ENCODE assay signal across 1 cellular context in the genomic region with DNA sequence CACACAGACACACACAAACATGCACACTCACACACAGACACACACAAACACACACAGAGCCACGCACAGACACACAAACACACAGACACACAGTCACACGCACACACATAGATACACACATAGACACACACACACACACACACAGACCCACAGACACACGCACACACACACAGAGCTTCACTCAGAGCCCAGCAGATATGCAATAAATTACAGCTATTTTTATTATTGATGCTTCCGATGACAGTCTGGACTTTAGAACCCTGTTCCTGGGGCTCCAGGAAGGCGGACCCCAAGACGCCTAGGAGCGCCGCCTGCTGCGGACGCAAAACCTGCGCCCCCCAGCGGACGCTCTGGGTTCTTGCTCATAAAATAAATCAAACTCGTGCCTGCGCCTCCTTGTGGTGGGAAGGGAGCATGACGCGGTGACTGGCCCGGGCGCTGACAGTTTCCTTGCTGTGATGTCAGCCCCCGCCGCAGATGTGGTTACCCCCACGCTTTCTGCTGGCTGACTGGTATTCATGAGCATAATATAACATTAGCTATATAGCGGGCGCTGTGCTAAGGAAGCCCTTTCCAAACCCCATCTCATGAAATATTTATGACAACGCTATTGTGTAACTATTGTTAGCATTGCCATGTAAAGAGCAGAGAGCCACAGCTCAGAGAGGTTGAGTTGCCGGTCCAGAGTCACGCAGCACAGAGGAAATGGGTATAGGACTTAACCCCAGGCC.
TF ChIP-seq lines count a peak whose summit lies in the region.

No MANE protein-coding gene starts in this region.

TF ChIP-seq in K562, 482 proteins besides CTCF, POLR2A, EP300 and RAD21 (continued from another document and continues in another):
- TF ChIP-seq, protein P1, sequence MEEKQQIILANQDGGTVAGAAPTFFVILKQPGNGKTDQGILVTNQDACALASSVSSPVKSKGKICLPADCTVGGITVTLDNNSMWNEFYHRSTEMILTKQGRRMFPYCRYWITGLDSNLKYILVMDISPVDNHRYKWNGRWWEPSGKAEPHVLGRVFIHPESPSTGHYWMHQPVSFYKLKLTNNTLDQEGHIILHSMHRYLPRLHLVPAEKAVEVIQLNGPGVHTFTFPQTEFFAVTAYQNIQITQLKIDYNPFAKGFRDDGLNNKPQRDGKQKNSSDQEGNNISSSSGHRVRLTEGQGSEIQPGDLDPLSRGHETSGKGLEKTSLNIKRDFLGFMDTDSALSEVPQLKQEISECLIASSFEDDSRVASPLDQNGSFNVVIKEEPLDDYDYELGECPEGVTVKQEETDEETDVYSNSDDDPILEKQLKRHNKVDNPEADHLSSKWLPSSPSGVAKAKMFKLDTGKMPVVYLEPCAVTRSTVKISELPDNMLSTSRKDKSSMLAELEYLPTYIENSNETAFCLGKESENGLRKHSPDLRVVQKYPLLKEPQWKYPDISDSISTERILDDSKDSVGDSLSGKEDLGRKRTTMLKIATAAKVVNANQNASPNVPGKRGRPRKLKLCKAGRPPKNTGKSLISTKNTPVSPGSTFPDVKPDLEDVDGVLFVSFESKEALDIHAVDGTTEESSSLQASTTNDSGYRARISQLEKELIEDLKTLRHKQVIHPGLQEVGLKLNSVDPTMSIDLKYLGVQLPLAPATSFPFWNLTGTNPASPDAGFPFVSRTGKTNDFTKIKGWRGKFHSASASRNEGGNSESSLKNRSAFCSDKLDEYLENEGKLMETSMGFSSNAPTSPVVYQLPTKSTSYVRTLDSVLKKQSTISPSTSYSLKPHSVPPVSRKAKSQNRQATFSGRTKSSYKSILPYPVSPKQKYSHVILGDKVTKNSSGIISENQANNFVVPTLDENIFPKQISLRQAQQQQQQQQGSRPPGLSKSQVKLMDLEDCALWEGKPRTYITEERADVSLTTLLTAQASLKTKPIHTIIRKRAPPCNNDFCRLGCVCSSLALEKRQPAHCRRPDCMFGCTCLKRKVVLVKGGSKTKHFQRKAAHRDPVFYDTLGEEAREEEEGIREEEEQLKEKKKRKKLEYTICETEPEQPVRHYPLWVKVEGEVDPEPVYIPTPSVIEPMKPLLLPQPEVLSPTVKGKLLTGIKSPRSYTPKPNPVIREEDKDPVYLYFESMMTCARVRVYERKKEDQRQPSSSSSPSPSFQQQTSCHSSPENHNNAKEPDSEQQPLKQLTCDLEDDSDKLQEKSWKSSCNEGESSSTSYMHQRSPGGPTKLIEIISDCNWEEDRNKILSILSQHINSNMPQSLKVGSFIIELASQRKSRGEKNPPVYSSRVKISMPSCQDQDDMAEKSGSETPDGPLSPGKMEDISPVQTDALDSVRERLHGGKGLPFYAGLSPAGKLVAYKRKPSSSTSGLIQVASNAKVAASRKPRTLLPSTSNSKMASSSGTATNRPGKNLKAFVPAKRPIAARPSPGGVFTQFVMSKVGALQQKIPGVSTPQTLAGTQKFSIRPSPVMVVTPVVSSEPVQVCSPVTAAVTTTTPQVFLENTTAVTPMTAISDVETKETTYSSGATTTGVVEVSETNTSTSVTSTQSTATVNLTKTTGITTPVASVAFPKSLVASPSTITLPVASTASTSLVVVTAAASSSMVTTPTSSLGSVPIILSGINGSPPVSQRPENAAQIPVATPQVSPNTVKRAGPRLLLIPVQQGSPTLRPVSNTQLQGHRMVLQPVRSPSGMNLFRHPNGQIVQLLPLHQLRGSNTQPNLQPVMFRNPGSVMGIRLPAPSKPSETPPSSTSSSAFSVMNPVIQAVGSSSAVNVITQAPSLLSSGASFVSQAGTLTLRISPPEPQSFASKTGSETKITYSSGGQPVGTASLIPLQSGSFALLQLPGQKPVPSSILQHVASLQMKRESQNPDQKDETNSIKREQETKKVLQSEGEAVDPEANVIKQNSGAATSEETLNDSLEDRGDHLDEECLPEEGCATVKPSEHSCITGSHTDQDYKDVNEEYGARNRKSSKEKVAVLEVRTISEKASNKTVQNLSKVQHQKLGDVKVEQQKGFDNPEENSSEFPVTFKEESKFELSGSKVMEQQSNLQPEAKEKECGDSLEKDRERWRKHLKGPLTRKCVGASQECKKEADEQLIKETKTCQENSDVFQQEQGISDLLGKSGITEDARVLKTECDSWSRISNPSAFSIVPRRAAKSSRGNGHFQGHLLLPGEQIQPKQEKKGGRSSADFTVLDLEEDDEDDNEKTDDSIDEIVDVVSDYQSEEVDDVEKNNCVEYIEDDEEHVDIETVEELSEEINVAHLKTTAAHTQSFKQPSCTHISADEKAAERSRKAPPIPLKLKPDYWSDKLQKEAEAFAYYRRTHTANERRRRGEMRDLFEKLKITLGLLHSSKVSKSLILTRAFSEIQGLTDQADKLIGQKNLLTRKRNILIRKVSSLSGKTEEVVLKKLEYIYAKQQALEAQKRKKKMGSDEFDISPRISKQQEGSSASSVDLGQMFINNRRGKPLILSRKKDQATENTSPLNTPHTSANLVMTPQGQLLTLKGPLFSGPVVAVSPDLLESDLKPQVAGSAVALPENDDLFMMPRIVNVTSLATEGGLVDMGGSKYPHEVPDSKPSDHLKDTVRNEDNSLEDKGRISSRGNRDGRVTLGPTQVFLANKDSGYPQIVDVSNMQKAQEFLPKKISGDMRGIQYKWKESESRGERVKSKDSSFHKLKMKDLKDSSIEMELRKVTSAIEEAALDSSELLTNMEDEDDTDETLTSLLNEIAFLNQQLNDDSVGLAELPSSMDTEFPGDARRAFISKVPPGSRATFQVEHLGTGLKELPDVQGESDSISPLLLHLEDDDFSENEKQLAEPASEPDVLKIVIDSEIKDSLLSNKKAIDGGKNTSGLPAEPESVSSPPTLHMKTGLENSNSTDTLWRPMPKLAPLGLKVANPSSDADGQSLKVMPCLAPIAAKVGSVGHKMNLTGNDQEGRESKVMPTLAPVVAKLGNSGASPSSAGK (IDR thresholded peaks at IDR 0.05), result peak; percentile 23; the same call in 1 of the 2 replicates
- TF ChIP-seq, protein P2, sequence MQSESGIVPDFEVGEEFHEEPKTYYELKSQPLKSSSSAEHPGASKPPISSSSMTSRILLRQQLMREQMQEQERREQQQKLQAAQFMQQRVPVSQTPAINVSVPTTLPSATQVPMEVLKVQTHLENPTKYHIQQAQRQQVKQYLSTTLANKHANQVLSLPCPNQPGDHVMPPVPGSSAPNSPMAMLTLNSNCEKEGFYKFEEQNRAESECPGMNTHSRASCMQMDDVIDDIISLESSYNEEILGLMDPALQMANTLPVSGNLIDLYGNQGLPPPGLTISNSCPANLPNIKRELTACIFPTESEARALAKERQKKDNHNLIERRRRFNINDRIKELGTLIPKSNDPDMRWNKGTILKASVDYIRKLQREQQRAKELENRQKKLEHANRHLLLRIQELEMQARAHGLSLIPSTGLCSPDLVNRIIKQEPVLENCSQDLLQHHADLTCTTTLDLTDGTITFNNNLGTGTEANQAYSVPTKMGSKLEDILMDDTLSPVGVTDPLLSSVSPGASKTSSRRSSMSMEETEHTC (IDR thresholded peaks at IDR 0.05), result no peak
- TF ChIP-seq, protein P3, sequence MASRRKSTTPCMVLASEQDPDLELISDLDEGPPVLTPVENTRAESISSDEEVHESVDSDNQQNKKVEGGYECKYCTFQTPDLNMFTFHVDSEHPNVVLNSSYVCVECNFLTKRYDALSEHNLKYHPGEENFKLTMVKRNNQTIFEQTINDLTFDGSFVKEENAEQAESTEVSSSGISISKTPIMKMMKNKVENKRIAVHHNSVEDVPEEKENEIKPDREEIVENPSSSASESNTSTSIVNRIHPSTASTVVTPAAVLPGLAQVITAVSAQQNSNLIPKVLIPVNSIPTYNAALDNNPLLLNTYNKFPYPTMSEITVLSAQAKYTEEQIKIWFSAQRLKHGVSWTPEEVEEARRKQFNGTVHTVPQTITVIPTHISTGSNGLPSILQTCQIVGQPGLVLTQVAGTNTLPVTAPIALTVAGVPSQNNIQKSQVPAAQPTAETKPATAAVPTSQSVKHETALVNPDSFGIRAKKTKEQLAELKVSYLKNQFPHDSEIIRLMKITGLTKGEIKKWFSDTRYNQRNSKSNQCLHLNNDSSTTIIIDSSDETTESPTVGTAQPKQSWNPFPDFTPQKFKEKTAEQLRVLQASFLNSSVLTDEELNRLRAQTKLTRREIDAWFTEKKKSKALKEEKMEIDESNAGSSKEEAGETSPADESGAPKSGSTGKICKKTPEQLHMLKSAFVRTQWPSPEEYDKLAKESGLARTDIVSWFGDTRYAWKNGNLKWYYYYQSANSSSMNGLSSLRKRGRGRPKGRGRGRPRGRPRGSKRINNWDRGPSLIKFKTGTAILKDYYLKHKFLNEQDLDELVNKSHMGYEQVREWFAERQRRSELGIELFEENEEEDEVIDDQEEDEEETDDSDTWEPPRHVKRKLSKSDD (conservative IDR thresholded peaks at IDR 0.05; ENCODE audit: low read length), result 0 out of 2 replicates have a peak, but pooled peaks have one; percentile 61
- TF ChIP-seq ZNF23 (CRISPR knock-in tag; IDR thresholded peaks at IDR 0.05), result no peak
- TF ChIP-seq DPF2 (IDR thresholded peaks at IDR 0.05), result 0 out of 2 replicates have a peak, but pooled peaks have one; percentile 34
- peak; percentile 69 for TF ChIP-seq PHF20 (IDR thresholded peaks at IDR 0.05; ENCODE audit: partially characterized antibody)
- no peak for TF ChIP-seq HDAC8 (tag; IDR thresholded peaks at IDR 0.05)
- peak; percentile 41; the same call in 1 of the 2 replicates for TF ChIP-seq NFE2 (IDR thresholded peaks at IDR 0.05; ENCODE audit: low read depth)
- TF ChIP-seq, protein P4, sequence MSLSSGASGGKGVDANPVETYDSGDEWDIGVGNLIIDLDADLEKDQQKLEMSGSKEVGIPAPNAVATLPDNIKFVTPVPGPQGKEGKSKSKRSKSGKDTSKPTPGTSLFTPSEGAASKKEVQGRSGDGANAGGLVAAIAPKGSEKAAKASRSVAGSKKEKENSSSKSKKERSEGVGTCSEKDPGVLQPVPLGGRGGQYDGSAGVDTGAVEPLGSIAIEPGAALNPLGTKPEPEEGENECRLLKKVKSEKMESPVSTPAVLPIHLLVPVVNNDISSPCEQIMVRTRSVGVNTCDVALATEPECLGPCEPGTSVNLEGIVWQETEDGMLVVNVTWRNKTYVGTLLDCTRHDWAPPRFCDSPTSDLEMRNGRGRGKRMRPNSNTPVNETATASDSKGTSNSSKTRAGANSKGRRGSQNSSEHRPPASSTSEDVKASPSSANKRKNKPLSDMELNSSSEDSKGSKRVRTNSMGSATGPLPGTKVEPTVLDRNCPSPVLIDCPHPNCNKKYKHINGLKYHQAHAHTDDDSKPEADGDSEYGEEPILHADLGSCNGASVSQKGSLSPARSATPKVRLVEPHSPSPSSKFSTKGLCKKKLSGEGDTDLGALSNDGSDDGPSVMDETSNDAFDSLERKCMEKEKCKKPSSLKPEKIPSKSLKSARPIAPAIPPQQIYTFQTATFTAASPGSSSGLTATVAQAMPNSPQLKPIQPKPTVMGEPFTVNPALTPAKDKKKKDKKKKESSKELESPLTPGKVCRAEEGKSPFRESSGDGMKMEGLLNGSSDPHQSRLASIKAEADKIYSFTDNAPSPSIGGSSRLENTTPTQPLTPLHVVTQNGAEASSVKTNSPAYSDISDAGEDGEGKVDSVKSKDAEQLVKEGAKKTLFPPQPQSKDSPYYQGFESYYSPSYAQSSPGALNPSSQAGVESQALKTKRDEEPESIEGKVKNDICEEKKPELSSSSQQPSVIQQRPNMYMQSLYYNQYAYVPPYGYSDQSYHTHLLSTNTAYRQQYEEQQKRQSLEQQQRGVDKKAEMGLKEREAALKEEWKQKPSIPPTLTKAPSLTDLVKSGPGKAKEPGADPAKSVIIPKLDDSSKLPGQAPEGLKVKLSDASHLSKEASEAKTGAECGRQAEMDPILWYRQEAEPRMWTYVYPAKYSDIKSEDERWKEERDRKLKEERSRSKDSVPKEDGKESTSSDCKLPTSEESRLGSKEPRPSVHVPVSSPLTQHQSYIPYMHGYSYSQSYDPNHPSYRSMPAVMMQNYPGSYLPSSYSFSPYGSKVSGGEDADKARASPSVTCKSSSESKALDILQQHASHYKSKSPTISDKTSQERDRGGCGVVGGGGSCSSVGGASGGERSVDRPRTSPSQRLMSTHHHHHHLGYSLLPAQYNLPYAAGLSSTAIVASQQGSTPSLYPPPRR (CRISPR knock-in tag; IDR thresholded peaks at IDR 0.05; ENCODE audit: borderline replicate concordance), result no peak
- TF ChIP-seq, protein P5, sequence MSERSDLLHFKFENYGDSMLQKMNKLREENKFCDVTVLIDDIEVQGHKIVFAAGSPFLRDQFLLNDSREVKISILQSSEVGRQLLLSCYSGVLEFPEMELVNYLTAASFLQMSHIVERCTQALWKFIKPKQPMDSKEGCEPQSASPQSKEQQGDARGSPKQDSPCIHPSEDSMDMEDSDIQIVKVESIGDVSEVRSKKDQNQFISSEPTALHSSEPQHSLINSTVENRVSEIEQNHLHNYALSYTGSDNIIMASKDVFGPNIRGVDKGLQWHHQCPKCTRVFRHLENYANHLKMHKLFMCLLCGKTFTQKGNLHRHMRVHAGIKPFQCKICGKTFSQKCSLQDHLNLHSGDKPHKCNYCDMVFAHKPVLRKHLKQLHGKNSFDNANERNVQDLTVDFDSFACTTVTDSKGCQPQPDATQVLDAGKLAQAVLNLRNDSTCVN (CRISPR knock-in tag; IDR thresholded peaks at IDR 0.05), result peak; percentile 54; the same call in 1 of the 2 replicates
- TF ChIP-seq, protein P6, sequence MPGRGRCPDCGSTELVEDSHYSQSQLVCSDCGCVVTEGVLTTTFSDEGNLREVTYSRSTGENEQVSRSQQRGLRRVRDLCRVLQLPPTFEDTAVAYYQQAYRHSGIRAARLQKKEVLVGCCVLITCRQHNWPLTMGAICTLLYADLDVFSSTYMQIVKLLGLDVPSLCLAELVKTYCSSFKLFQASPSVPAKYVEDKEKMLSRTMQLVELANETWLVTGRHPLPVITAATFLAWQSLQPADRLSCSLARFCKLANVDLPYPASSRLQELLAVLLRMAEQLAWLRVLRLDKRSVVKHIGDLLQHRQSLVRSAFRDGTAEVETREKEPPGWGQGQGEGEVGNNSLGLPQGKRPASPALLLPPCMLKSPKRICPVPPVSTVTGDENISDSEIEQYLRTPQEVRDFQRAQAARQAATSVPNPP (IDR thresholded peaks at IDR 0.05; ENCODE audit: borderline replicate concordance, insufficient read depth, insufficient read length), result no peak
- no peak for TF ChIP-seq SETDB1 (IDR thresholded peaks at IDR 0.05; ENCODE audit: low read length)
- TF ChIP-seq, protein P7, sequence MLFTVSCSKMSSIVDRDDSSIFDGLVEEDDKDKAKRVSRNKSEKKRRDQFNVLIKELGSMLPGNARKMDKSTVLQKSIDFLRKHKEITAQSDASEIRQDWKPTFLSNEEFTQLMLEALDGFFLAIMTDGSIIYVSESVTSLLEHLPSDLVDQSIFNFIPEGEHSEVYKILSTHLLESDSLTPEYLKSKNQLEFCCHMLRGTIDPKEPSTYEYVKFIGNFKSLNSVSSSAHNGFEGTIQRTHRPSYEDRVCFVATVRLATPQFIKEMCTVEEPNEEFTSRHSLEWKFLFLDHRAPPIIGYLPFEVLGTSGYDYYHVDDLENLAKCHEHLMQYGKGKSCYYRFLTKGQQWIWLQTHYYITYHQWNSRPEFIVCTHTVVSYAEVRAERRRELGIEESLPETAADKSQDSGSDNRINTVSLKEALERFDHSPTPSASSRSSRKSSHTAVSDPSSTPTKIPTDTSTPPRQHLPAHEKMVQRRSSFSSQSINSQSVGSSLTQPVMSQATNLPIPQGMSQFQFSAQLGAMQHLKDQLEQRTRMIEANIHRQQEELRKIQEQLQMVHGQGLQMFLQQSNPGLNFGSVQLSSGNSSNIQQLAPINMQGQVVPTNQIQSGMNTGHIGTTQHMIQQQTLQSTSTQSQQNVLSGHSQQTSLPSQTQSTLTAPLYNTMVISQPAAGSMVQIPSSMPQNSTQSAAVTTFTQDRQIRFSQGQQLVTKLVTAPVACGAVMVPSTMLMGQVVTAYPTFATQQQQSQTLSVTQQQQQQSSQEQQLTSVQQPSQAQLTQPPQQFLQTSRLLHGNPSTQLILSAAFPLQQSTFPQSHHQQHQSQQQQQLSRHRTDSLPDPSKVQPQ (CRISPR knock-in tag; IDR thresholded peaks at IDR 0.05; ENCODE audit: borderline replicate concordance), result no peak
- no peak for TF ChIP-seq MAFK (IDR thresholded peaks at IDR 0.05; ENCODE audit: low read length)
